ENCODE assay signal across 2 cellular contexts in genomic region chr11:11988862-11989261, GRCh38.
TF ChIP-seq lines count a peak whose summit lies in the region.

No MANE protein-coding gene starts in this region.

TF ChIP-seq in GM23338, 12 proteins besides CTCF, POLR2A, EP300 and RAD21 (continued from another document):
- TF ChIP-seq ZNF462 (CRISPR knock-in tag; IDR thresholded peaks at IDR 0.05) (no peak), ZNF331 (CRISPR knock-in tag; IDR thresholded peaks at IDR 0.05; ENCODE audit: low read depth) (no peak), ZNF114 (CRISPR knock-in tag; IDR thresholded peaks at IDR 0.05) (no peak), ETS1 (IDR thresholded peaks at IDR 0.05) (no peak), EZH2phosphoT487 (IDR thresholded peaks at IDR 0.05; ENCODE audit: unreplicated experiment) (no peak), NANOG (IDR thresholded peaks at IDR 0.05; ENCODE audit: borderline replicate concordance) (no peak)
- TF ChIP-seq, protein P1, sequence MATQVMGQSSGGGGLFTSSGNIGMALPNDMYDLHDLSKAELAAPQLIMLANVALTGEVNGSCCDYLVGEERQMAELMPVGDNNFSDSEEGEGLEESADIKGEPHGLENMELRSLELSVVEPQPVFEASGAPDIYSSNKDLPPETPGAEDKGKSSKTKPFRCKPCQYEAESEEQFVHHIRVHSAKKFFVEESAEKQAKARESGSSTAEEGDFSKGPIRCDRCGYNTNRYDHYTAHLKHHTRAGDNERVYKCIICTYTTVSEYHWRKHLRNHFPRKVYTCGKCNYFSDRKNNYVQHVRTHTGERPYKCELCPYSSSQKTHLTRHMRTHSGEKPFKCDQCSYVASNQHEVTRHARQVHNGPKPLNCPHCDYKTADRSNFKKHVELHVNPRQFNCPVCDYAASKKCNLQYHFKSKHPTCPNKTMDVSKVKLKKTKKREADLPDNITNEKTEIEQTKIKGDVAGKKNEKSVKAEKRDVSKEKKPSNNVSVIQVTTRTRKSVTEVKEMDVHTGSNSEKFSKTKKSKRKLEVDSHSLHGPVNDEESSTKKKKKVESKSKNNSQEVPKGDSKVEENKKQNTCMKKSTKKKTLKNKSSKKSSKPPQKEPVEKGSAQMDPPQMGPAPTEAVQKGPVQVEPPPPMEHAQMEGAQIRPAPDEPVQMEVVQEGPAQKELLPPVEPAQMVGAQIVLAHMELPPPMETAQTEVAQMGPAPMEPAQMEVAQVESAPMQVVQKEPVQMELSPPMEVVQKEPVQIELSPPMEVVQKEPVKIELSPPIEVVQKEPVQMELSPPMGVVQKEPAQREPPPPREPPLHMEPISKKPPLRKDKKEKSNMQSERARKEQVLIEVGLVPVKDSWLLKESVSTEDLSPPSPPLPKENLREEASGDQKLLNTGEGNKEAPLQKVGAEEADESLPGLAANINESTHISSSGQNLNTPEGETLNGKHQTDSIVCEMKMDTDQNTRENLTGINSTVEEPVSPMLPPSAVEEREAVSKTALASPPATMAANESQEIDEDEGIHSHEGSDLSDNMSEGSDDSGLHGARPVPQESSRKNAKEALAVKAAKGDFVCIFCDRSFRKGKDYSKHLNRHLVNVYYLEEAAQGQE (IDR thresholded peaks at IDR 0.05; ENCODE audit: unreplicated experiment), result no peak

TF ChIP-seq in WTC11, 78 proteins besides CTCF, POLR2A, EP300 and RAD21 (continued from another document):
- no peak for TF ChIP-seq STAT6 (CRISPR knock-in tag; conservative IDR thresholded peaks at IDR 0.05; ENCODE audit: low read depth)
TF ChIP-seq in WTC11: peak in this region for 0.
